Comparison of ENCODE assay signal across 1 cellular context in the genomic region with DNA sequence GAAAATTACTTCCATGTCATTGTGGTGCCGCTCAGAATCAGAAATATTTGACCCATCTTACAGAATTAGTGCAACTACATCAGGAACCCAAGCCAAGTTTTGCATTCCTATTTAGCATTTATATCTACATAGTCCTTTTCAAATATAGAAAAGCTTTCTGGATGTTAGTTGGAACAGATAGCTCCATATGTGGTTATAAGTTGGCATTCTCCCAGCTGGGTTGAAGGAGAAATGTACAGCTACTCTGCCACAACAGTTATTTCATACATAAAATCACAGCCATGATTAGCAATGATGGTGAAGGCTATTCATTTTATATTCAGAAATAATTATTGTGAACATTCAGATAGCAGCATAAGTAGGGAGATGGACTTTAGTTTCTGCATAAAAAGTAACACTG.
TF ChIP-seq lines count a peak whose summit lies in the region.

No MANE protein-coding gene starts in this region.

TF ChIP-seq in H1, 55 proteins besides CTCF, POLR2A, EP300 and RAD21:
- no peak for TF ChIP-seq SRF (IDR thresholded peaks at IDR 0.05; ENCODE audit: low read depth, low read length)
- no peak for TF ChIP-seq CBX5 (IDR thresholded peaks at IDR 0.05; ENCODE audit: low read depth, low read length)
- TF ChIP-seq TBP (IDR thresholded peaks at IDR 0.05; ENCODE audit: low read depth, low read length) = no peak
- no peak for TF ChIP-seq SP2 (IDR thresholded peaks at IDR 0.05; ENCODE audit: low read length)
- TF ChIP-seq TAF1 (IDR thresholded peaks at IDR 0.05; ENCODE audit: low read depth, low read length) = no peak
- TF ChIP-seq, protein P1, sequence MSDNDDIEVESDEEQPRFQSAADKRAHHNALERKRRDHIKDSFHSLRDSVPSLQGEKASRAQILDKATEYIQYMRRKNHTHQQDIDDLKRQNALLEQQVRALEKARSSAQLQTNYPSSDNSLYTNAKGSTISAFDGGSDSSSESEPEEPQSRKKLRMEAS (IDR thresholded peaks at IDR 0.05) = no peak
- no peak for TF ChIP-seq POLR2AphosphoS5 (IDR thresholded peaks at IDR 0.05; ENCODE audit: low read depth, low read length)
- TF ChIP-seq JUN (IDR thresholded peaks at IDR 0.05; ENCODE audit: low read depth, low read length) = no peak
- TF ChIP-seq PHF8 (conservative IDR thresholded peaks at IDR 0.05; ENCODE audit: low read depth, low read length) = no peak
- no peak for TF ChIP-seq TCF12 (IDR thresholded peaks at IDR 0.05; ENCODE audit: low read depth, low read length)
- TF ChIP-seq TAF7 (optimal IDR thresholded peaks at IDR 0.05; ENCODE audit: borderline replicate concordance, low read depth, low read length) = no peak
- no peak for TF ChIP-seq BRCA1 (IDR thresholded peaks at IDR 0.05; ENCODE audit: low read depth, low read length)
- no peak for TF ChIP-seq MAFK (IDR thresholded peaks at IDR 0.05; ENCODE audit: low read depth, low read length)
- TF ChIP-seq SIX5 (IDR thresholded peaks at IDR 0.05; ENCODE audit: low read depth, low read length) = no peak
- TF ChIP-seq RFX5 (IDR thresholded peaks at IDR 0.05; ENCODE audit: borderline replicate concordance, low read depth, low read length) = no peak
- no peak for TF ChIP-seq JUND (IDR thresholded peaks at IDR 0.05; ENCODE audit: low read length)
- TF ChIP-seq, protein P2, sequence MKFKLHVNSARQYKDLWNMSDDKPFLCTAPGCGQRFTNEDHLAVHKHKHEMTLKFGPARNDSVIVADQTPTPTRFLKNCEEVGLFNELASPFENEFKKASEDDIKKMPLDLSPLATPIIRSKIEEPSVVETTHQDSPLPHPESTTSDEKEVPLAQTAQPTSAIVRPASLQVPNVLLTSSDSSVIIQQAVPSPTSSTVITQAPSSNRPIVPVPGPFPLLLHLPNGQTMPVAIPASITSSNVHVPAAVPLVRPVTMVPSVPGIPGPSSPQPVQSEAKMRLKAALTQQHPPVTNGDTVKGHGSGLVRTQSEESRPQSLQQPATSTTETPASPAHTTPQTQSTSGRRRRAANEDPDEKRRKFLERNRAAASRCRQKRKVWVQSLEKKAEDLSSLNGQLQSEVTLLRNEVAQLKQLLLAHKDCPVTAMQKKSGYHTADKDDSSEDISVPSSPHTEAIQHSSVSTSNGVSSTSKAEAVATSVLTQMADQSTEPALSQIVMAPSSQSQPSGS (IDR thresholded peaks at IDR 0.05; ENCODE audit: low read length) = no peak
- TF ChIP-seq, protein P3, sequence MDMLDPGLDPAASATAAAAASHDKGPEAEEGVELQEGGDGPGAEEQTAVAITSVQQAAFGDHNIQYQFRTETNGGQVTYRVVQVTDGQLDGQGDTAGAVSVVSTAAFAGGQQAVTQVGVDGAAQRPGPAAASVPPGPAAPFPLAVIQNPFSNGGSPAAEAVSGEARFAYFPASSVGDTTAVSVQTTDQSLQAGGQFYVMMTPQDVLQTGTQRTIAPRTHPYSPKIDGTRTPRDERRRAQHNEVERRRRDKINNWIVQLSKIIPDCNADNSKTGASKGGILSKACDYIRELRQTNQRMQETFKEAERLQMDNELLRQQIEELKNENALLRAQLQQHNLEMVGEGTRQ (IDR thresholded peaks at IDR 0.05; ENCODE audit: low read length) = no peak
